1 cellular context compared by ENCODE assay signal in the genomic region with DNA sequence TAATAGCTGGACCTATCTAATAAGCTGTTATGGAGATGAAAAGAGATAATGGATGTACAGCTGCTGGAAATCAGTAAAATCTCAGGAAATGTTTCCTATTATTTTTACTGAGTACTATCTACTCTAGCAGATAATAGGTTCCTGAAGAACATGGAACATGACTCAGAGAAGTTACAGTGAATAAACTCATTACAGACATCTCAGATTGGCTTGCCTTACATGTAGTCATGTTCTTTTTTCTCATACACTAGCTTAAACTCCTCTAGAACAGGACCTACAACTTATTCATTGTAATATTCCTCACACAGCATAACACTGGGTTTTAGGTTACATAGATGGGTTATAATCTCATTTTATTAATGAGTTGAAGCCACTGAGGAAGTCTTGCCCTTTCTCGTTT.
A peak's percentile ranks its signal among the peaks of the same experiment; 100 is the strongest.
TF ChIP-seq lines count a peak whose summit lies in the region.

No MANE protein-coding gene starts in this region.

TF ChIP-seq in K562, 482 proteins besides CTCF, POLR2A, EP300 and RAD21 (continued from another document):
- TF ChIP-seq ZBTB7A (IDR thresholded peaks at IDR 0.05; ENCODE audit: borderline replicate concordance, control insufficient read depth, low read depth, low read length), result no peak
- TF ChIP-seq TAL1 (IDR thresholded peaks at IDR 0.05), result peak; percentile 20; the same call in 1 of the 2 replicates
- no peak for TF ChIP-seq ZC3H8 (IDR thresholded peaks at IDR 0.05)
- TF ChIP-seq KDM1A (IDR thresholded peaks at IDR 0.05), result peak in 1 of 2 experiments; percentile 29; a peak in 1 of 4 replicates
- no peak for TF ChIP-seq SNIP1 (IDR thresholded peaks at IDR 0.05; ENCODE audit: low read depth)
- TF ChIP-seq, protein P1, sequence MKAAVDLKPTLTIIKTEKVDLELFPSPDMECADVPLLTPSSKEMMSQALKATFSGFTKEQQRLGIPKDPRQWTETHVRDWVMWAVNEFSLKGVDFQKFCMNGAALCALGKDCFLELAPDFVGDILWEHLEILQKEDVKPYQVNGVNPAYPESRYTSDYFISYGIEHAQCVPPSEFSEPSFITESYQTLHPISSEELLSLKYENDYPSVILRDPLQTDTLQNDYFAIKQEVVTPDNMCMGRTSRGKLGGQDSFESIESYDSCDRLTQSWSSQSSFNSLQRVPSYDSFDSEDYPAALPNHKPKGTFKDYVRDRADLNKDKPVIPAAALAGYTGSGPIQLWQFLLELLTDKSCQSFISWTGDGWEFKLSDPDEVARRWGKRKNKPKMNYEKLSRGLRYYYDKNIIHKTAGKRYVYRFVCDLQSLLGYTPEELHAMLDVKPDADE (conservative IDR thresholded peaks at IDR 0.05; ENCODE audit: control insufficient read depth, low read depth, low read length), result no peak
- TF ChIP-seq CREM (IDR thresholded peaks at IDR 0.05; ENCODE audit: low read depth), result no peak
- TF ChIP-seq, protein P2, sequence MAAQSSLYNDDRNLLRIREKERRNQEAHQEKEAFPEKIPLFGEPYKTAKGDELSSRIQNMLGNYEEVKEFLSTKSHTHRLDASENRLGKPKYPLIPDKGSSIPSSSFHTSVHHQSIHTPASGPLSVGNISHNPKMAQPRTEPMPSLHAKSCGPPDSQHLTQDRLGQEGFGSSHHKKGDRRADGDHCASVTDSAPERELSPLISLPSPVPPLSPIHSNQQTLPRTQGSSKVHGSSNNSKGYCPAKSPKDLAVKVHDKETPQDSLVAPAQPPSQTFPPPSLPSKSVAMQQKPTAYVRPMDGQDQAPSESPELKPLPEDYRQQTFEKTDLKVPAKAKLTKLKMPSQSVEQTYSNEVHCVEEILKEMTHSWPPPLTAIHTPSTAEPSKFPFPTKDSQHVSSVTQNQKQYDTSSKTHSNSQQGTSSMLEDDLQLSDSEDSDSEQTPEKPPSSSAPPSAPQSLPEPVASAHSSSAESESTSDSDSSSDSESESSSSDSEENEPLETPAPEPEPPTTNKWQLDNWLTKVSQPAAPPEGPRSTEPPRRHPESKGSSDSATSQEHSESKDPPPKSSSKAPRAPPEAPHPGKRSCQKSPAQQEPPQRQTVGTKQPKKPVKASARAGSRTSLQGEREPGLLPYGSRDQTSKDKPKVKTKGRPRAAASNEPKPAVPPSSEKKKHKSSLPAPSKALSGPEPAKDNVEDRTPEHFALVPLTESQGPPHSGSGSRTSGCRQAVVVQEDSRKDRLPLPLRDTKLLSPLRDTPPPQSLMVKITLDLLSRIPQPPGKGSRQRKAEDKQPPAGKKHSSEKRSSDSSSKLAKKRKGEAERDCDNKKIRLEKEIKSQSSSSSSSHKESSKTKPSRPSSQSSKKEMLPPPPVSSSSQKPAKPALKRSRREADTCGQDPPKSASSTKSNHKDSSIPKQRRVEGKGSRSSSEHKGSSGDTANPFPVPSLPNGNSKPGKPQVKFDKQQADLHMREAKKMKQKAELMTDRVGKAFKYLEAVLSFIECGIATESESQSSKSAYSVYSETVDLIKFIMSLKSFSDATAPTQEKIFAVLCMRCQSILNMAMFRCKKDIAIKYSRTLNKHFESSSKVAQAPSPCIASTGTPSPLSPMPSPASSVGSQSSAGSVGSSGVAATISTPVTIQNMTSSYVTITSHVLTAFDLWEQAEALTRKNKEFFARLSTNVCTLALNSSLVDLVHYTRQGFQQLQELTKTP (IDR thresholded peaks at IDR 0.05; ENCODE audit: low read depth in 1 of 2, partially characterized antibody in 2 of 2), result no peak
